In the genomic region with DNA sequence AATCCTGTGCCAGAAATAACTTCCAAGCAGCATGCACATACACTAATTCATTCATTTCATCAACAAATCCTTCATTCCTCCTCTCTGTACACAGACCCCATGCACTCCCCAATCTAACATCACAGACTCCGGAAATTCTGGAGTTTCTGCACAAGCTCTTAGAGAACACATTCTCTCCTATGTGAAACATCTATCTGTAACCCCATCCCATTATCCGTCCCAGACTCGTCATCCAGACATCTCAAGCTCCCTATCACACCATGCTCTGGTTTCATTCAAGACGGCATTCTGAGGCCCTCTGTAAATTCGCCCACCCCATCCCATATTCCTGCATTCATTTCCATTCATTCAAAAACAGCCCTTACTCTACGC, we compare ENCODE assay signal across 8 cellular contexts. TPM values are rescaled to one million over a fixed set of nuclear protein-coding genes. Genes with fewer than 3 reads are reported as not detected.
DNase-seq lines count a peak whose midpoint lies in the region; ATAC-seq, FAIRE-seq and TF ChIP-seq lines count a peak whose summit lies in the region.

No MANE protein-coding gene starts in this region.

- POLR2A ChIA-PET in CD8-positive, alpha-beta T cell (lab: Charles Lee): interaction anchor here (0.7 to 3.8 kb wide), 14 partner anchors 9 to 265 kb away, joined by 3 to 20 read pairs (median 4); partner anchors contain the start of gene MAPK6
- POLR2A ChIA-PET in endothelial cell of umbilical vein (lab: Charles Lee): interaction anchor here (1.5 to 3.0 kb wide), 3 partner anchors 10 to 208 kb away, joined by 5 to 16 read pairs (median 13); no protein-coding TSS in a partner anchor

- peak overlapping the region; percentile 69 for H3K27ac ChIP-seq in CD8-positive, alpha-beta T cell (ENCODE audit: low read depth, low read length)
- H3K27ac ChIP-seq in endothelial cell of umbilical vein (ENCODE audit: insufficient read depth, low read depth, low read length): peak overlapping the region; percentile 68
- peak overlapping the region; percentile 90 for H3K27ac ChIP-seq in osteoblast (ENCODE audit: low read depth, low read length)

- H3K4me3 ChIP-seq in CD8-positive, alpha-beta T cell (ENCODE audit: low read depth, low read length): peak overlapping the region; percentile 85
- peak overlapping the region; percentile 75 for H3K4me3 ChIP-seq in NT2/D1 (ENCODE audit: insufficient read length, low read depth)
- H3K4me3 ChIP-seq in endothelial cell of umbilical vein (replicated peaks in 1 of 3; ENCODE audit: insufficient read depth in 1 of 3, low read depth in 1 of 3, low read length in 3 of 3): peak overlapping the region; percentile 54 to 81 (median 61)
- peak overlapping the region; percentile 100 for H3K4me3 ChIP-seq in osteoblast (ENCODE audit: insufficient read depth, low read length)

- intact Hi-C loops in CD8-positive, alpha-beta T cell (cut with DNase I, micrococcal nuclease): loop anchor here (1.0 to 5.0 kb wide), 6 partner anchors 48 to 708 kb away; partner anchors contain the start of genes MAPK6 (in 2 of the 2) and ATOSA (in 1 of the 2)
- intact Hi-C loops in endothelial cell of umbilical vein (cut with micrococcal nuclease): no loop called here

- no peak for ATAC-seq in CD8-positive, alpha-beta T cell
- peak; percentile 29 for ATAC-seq in GM21528 (IDR thresholded peaks at IDR 0.05; ENCODE audit: low FRiP score, unreplicated experiment)

- peak; percentile 24 for FAIRE-seq in endothelial cell of umbilical vein (lab: Jason Lieb, UNC)

- peak overlapping the region; percentile 95 for H2AFZ ChIP-seq in endothelial cell of umbilical vein (ENCODE audit: low read depth, low read length)
- peak overlapping the region; percentile 100 for H2AFZ ChIP-seq in osteoblast (ENCODE audit: low read length)

- dilution Hi-C loops in endothelial cell of umbilical vein (cut with MboI; ENCODE audit: extremely low pct_ligation_motif_present, low sequenced_read_pairs): no loop called here

- H3K4me1 Mint-ChIP-seq in CD8-positive, alpha-beta T cell (ENCODE audit: low read depth): peaks cover 25% of the 10 kb centered on the region

- peaks cover 22% of the 10 kb centered on the region for H3K36me3 Mint-ChIP-seq in CD8-positive, alpha-beta T cell

- CTCF ChIA-PET in CD8-positive, alpha-beta T cell (lab: Charles Lee): interaction anchor here (1.0 to 3.8 kb wide), 6 partner anchors 27 to 194 kb away, joined by 4 to 15 read pairs (median 5); no protein-coding TSS in a partner anchor
- CTCF ChIA-PET in endothelial cell of umbilical vein (lab: Charles Lee): interaction anchor here (0.6 to 2.7 kb wide), 18 partner anchors 8 to 286 kb away, joined by 3 to 23 read pairs (median 4); no protein-coding TSS in a partner anchor

- peaks cover 13% of the 10 kb centered on the region for H3K4me1 ChIP-seq in CD8-positive, alpha-beta T cell (ENCODE audit: insufficient read depth, low read length)
- H3K4me1 ChIP-seq in NT2/D1 (ENCODE audit: insufficient read depth, insufficient read length) (no peaks in the 10 kb centered on the region), endothelial cell of umbilical vein (ENCODE audit: control insufficient read depth, extremely low read depth, insufficient read depth, low read length) (peaks cover 12% of the 10 kb centered on the region), osteoblast (ENCODE audit: insufficient read depth, low read length) (peaks cover 13% of the 10 kb centered on the region)

- H3K27me3 ChIP-seq in CD8-positive, alpha-beta T cell (ENCODE audit: insufficient read depth, low read length): no peaks in the 10 kb centered on the region
- H3K27me3 ChIP-seq in NT2/D1 (ENCODE audit: insufficient read depth, insufficient read length) (no peaks in the 10 kb centered on the region), endothelial cell of umbilical vein (ENCODE audit: control insufficient read depth in 2 of 2, insufficient read depth in 2 of 2, low read length in 2 of 2) (no peaks in the 10 kb centered on the region), osteoblast (ENCODE audit: insufficient read depth, low read length) (no peaks in the 10 kb centered on the region)

- H3K79me2 ChIP-seq in endothelial cell of umbilical vein (ENCODE audit: control insufficient read depth, insufficient read depth, low read length) (peaks cover 50% of the 10 kb centered on the region), osteoblast (ENCODE audit: insufficient read depth, low read length) (peaks cover 57% of the 10 kb centered on the region)

- no peaks in the 10 kb centered on the region for H4K20me1 ChIP-seq in endothelial cell of umbilical vein (replicated peaks; ENCODE audit: control insufficient read depth, extremely low read depth, insufficient read depth, low read length)
- H4K20me1 ChIP-seq in osteoblast (ENCODE audit: insufficient read depth, low read length): peaks cover 3% of the 10 kb centered on the region

- peaks cover 7% of the 10 kb centered on the region for H3K9me3 Mint-ChIP-seq in CD8-positive, alpha-beta T cell

- peak overlapping the region; percentile 99 for H3K4me3 Mint-ChIP-seq in CD8-positive, alpha-beta T cell

- no peaks in the 10 kb centered on the region for H3K9me1 ChIP-seq in endothelial cell of umbilical vein (replicated peaks; ENCODE audit: control insufficient read depth, extremely low read depth, insufficient read depth, low read length)

- no peaks in the 10 kb centered on the region for H3K27me3 Mint-ChIP-seq in CD8-positive, alpha-beta T cell (ENCODE audit: low read depth)

- peaks cover 4% of the 10 kb centered on the region for H3K36me3 ChIP-seq in CD8-positive, alpha-beta T cell (ENCODE audit: insufficient read depth, low read length)
- peaks cover 2% of the 10 kb centered on the region for H3K36me3 ChIP-seq in NT2/D1 (ENCODE audit: insufficient read depth, insufficient read length, low read length)
- H3K36me3 ChIP-seq in endothelial cell of umbilical vein (ENCODE audit: control insufficient read depth in 2 of 2, extremely low read depth in 1 of 2, insufficient read depth in 2 of 2, low read length in 2 of 2): no peaks in the 10 kb centered on the region
- peaks cover 3% of the 10 kb centered on the region for H3K36me3 ChIP-seq in osteoblast (ENCODE audit: insufficient read depth, low read length)

- H3K4me2 ChIP-seq in endothelial cell of umbilical vein (ENCODE audit: insufficient read depth, low read length): peak overlapping the region; percentile 62
- peak overlapping the region; percentile 94 for H3K4me2 ChIP-seq in osteoblast (ENCODE audit: insufficient read depth, low read length)

- H3K9me3 ChIP-seq in CD8-positive, alpha-beta T cell (ENCODE audit: low read length): no peaks in the 10 kb centered on the region
- no peaks in the 10 kb centered on the region for H3K9me3 ChIP-seq in NT2/D1 (ENCODE audit: insufficient read depth, low read length)
- H3K9me3 ChIP-seq in endothelial cell of umbilical vein (replicated peaks; ENCODE audit: control insufficient read depth, insufficient read depth, low read length): no peaks in the 10 kb centered on the region
- H3K9me3 ChIP-seq in osteoblast (ENCODE audit: low read depth, low read length): no peaks in the 10 kb centered on the region

- TF ChIP-seq POLR2A in endothelial cell of umbilical vein (IDR thresholded peaks at IDR 0.05; ENCODE audit: low read depth, low read length): no peak

- H3K9ac ChIP-seq in NT2/D1 (ENCODE audit: insufficient read length, low read depth) (peak overlapping the region; percentile 95), endothelial cell of umbilical vein (replicated peaks; ENCODE audit: extremely low read depth, insufficient read depth, low read length) (peak overlapping the region; percentile 91)

- H3K27ac Mint-ChIP-seq in CD8-positive, alpha-beta T cell: peak overlapping the region; percentile 99

- BruUV-seq in endothelial cell of umbilical vein (replicated peaks; lab: Mats Ljungman, UMichigan): no TSS peak

- DNase-seq in CD8-positive, alpha-beta T cell: no peak
- DNase-seq in NT2/D1 (ENCODE audit: low read depth, low spot score) (no peak), endothelial cell of umbilical vein (ENCODE audit: low read depth, low spot score) (no peak), osteoblast (ENCODE audit: insufficient read length, low spot score, missing footprints) (peak; percentile 79), kidney tubule cell (ENCODE audit: low spot score) (no peak), inferior parietal cortex (ENCODE audit: extremely low spot score) (no peak), DMS 273 treated with DMSO at 0.1 percent for 48 hours (lab: John Stamatoyannopoulos, UW) (no peak)

- no peak for TF ChIP-seq CTCF in CD8-positive, alpha-beta T cell (IDR thresholded peaks at IDR 0.05)
- TF ChIP-seq CTCF in endothelial cell of umbilical vein (IDR thresholded peaks at IDR 0.05; ENCODE audit: extremely low read depth in 1 of 2, insufficient read depth in 1 of 2, low read depth in 1 of 2, low read length in 2 of 2) (no peak), osteoblast (IDR thresholded peaks at IDR 0.05; ENCODE audit: extremely low read depth, low read depth, low read length) (no peak)

TF ChIP-seq in endothelial cell of umbilical vein, 7 proteins besides CTCF, POLR2A, EP300 and RAD21 (continues in another document):
- TF ChIP-seq POLR2AphosphoS5 (IDR thresholded peaks at IDR 0.05; ENCODE audit: insufficient read depth, low read depth, low read length) (no peak), EZH2 (IDR thresholded peaks at IDR 0.05; ENCODE audit: borderline replicate concordance, low read depth, low read length, severe bottlenecking) (no peak), MYC (IDR thresholded peaks at IDR 0.05; ENCODE audit: low read depth, low read length) (no peak)

RNA-seq across cellular contexts. Expression of gene LEO1, which starts 0.6 kb away (rescaled TPM):
- 1 to 10 TPM; 9.4 TPM for total RNA-seq in CD8-positive, alpha-beta T cell
- total RNA-seq in endothelial cell of umbilical vein: 22.6 and 28.0 TPM in 2 replicates
- polyA plus RNA-seq in endothelial cell of umbilical vein: 0.91 and 1.3 TPM in 2 replicates
- 5.1 and 6.9 TPM in 2 replicates for polyA plus RNA-seq in endothelial cell of umbilical vein (2011; cell fraction: cytosol; rRNA removed)
- 6.1 and 6.3 TPM in 2 replicates for polyA plus RNA-seq in endothelial cell of umbilical vein (2011; cell fraction: nucleus; rRNA removed)
- polyA plus RNA-seq in endothelial cell of umbilical vein (2012): 24.9 and 34.0 TPM in 2 replicates
- 4.8 and 6.1 TPM in 2 replicates for polyA minus RNA-seq in endothelial cell of umbilical vein
- 5.0 TPM for polyA minus RNA-seq in endothelial cell of umbilical vein (2011; cell fraction: cytosol; rRNA and poly(A)+ RNA removed)
- polyA minus RNA-seq in endothelial cell of umbilical vein (2011; cell fraction: nucleus; rRNA and poly(A)+ RNA removed): 5.7 and 6.8 TPM in 2 replicates
- 15.6 and 16.3 TPM in 2 replicates for total RNA-seq in osteoblast

RNA-seq across cellular contexts. Expression of gene MAPK6, which starts 48.1 kb away (rescaled TPM):
- total RNA-seq in CD8-positive, alpha-beta T cell: 10 to 100 TPM; 39.8 to 42.5 TPM
- total RNA-seq in endothelial cell of umbilical vein (35.7 and 37.4 TPM in 2 replicates), osteoblast (77.2 and 86.9 TPM in 2 replicates)
- polyA plus RNA-seq in endothelial cell of umbilical vein: 7.3 and 10.9 TPM in 2 replicates
- polyA plus RNA-seq in endothelial cell of umbilical vein (2011; cell fraction: cytosol; rRNA removed): 12.3 and 14.2 TPM in 2 replicates
- polyA plus RNA-seq in endothelial cell of umbilical vein (2011; cell fraction: nucleus; rRNA removed): 14.5 and 17.0 TPM in 2 replicates
- polyA plus RNA-seq in endothelial cell of umbilical vein (2012): 25.8 and 32.0 TPM in 2 replicates
- 33.4 and 34.5 TPM in 2 replicates for polyA minus RNA-seq in endothelial cell of umbilical vein
- polyA minus RNA-seq in endothelial cell of umbilical vein (2011; cell fraction: cytosol; rRNA and poly(A)+ RNA removed): 25.5 TPM
- 18.8 and 27.0 TPM in 2 replicates for polyA minus RNA-seq in endothelial cell of umbilical vein (2011; cell fraction: nucleus; rRNA and poly(A)+ RNA removed)
